ENCODE assay signal across 21 cellular contexts in genomic region chr11:50080256-50080655, GRCh38. TPM values are rescaled to one million over a fixed set of nuclear protein-coding genes. Genes with fewer than 3 reads are reported as not detected.
DNase-seq lines count a peak whose midpoint lies in the region; TF ChIP-seq lines count a peak whose summit lies in the region.
"Had no signal": no experiment of that assay in that cellular context is flagged by ENCODE, and none has a peak within 500 bp of the region (broad histone marks: within the 10 kb centered on the region; RNA-seq: fewer than 3 reads in every experiment).

No MANE protein-coding gene starts in this region.

- no peaks in the 10 kb centered on the region for H3K4me1 ChIP-seq in ACC112 (ENCODE audit: control insufficient read depth, insufficient read depth, low read length, unreplicated experiment)
- no peaks in the 10 kb centered on the region for H3K4me1 ChIP-seq in thyroid gland
- H3K4me1 ChIP-seq in neural progenitor cell: no peaks in the 10 kb centered on the region
- no peaks in the 10 kb centered on the region for H3K4me1 ChIP-seq in endodermal cell (ENCODE audit: control insufficient read depth, insufficient read depth, low read length)
- H3K4me1 ChIP-seq: BE2C had no signal

- H3K9me3 Mint-ChIP-seq in neural progenitor cell (peaks cover 69% of the 10 kb centered on the region), endodermal cell (peaks cover 90% of the 10 kb centered on the region)

- H3K4me2 ChIP-seq in neural progenitor cell: no peak overlapping the region
- H3K4me2 ChIP-seq: BLaER1 treated with 17β-estradiol and CSF1 and Interleukin-3, amounts not matched to agents 10 nM and 100 nM had no signal

- no peak overlapping the region for H3K27ac Mint-ChIP-seq in neural progenitor cell
- H3K27ac Mint-ChIP-seq in endodermal cell: no peak overlapping the region
- H3K27ac Mint-ChIP-seq: CD14-positive monocyte; CD4-positive, alpha-beta T cell had no signal

- no peaks in the 10 kb centered on the region for H3K27me3 ChIP-seq in ACC112 (ENCODE audit: insufficient read depth, low read length)
- H3K27me3 ChIP-seq in thyroid gland: no peaks in the 10 kb centered on the region
- H3K27me3 ChIP-seq in neural progenitor cell: no peaks in the 10 kb centered on the region
- no peaks in the 10 kb centered on the region for H3K27me3 ChIP-seq in endodermal cell (ENCODE audit: control insufficient read depth, insufficient read depth, low read length, poor library complexity, severe bottlenecking)
- H3K27me3 ChIP-seq: BE2C; BLaER1 treated with 17β-estradiol and CSF1 and Interleukin-3, amounts not matched to agents 10 nM and 100 nM had no signal

- DNase-seq in HT1080 (ENCODE audit: low read depth): peak; percentile 38
- DNase-seq in RPMI7951 (ENCODE audit: low read depth): peak; percentile 6
- DNase-seq in fibroblast of the aortic adventitia (ENCODE audit: low read depth): peak; percentile 2
- DNase-seq in thyroid gland: no peak
- DNase-seq in stimulated activated CD4-positive, alpha-beta T cell treated with anti-CD3 and anti-CD28 coated beads, Interleukin-4, amount 100 ng/mL, for 4 hours: no peak
- DNase-seq in neural progenitor cell (ENCODE audit: low spot score): no peak
- no peak for DNase-seq in endodermal cell
- DNase-seq: ACHN; AML-193; BE2C; CD4-positive, alpha-beta T cell; COR-L47; DMS153; DND-41; GM23248; H7; HCEC 1CT had no signal

- H3K27me3 Mint-ChIP-seq in neural progenitor cell (ENCODE audit: insufficient read depth, low read depth) (peaks cover 7% of the 10 kb centered on the region), endodermal cell (ENCODE audit: insufficient read depth) (no peaks in the 10 kb centered on the region)
- H3K27me3 Mint-ChIP-seq: CD4-positive, alpha-beta T cell had no signal

- H3K9ac ChIP-seq in neural progenitor cell (no peak overlapping the region), endodermal cell (ENCODE audit: extremely low read depth, low read length, poor library complexity, severe bottlenecking) (no peak overlapping the region)
- H3K9ac ChIP-seq: BLaER1 treated with 17β-estradiol and CSF1 and Interleukin-3, amounts not matched to agents 10 nM and 100 nM; GM23248 had no signal

- intact Hi-C loops in thyroid gland (cut with DNase I): no loop called here

- H3K36me3 Mint-ChIP-seq in neural progenitor cell (no peaks in the 10 kb centered on the region), endodermal cell (ENCODE audit: low read depth) (no peaks in the 10 kb centered on the region)
- H3K36me3 Mint-ChIP-seq: CD14-positive monocyte had no signal

- H3K27ac ChIP-seq in ACC112 (ENCODE audit: low read depth, low read length) (peak overlapping the region; percentile 65), thyroid gland (no peak overlapping the region), neural progenitor cell (no peak overlapping the region), endodermal cell (ENCODE audit: low read depth, low read length) (no peak overlapping the region)
- H3K27ac ChIP-seq: BLaER1 treated with 17β-estradiol and CSF1 and Interleukin-3, amounts not matched to agents 10 nM and 100 nM; GM23248 had no signal

- TF ChIP-seq CTCF in fibroblast of the aortic adventitia (IDR thresholded peaks at IDR 0.05; ENCODE audit: insufficient read depth, low read length) (no peak), thyroid gland (IDR thresholded peaks at IDR 0.05) (no peak), neural progenitor cell (IDR thresholded peaks at IDR 0.05) (no peak), endodermal cell (conservative IDR thresholded peaks at IDR 0.05) (no peak)

- no peak overlapping the region for H3K4me3 ChIP-seq in ACC112 (ENCODE audit: low read depth, low read length)
- no peak overlapping the region for H3K4me3 ChIP-seq in fibroblast of the aortic adventitia (ENCODE audit: low read depth, low read length)
- H3K4me3 ChIP-seq in thyroid gland (replicated peaks in 1 of 3): no peak overlapping the region
- H3K4me3 ChIP-seq in neural progenitor cell: no peak overlapping the region
- H3K4me3 ChIP-seq in endodermal cell (ENCODE audit: low read length): no peak overlapping the region
- H3K4me3 ChIP-seq: BLaER1 treated with 17β-estradiol and CSF1 and Interleukin-3, amounts not matched to agents 10 nM and 100 nM; GM23248 had no signal

- H3K4me1 Mint-ChIP-seq in neural progenitor cell (no peaks in the 10 kb centered on the region), endodermal cell (no peaks in the 10 kb centered on the region)
- H3K4me1 Mint-ChIP-seq: CD14-positive monocyte had no signal

- H3K36me3 ChIP-seq in ACC112 (ENCODE audit: insufficient read depth, low read length): no peaks in the 10 kb centered on the region
- no peaks in the 10 kb centered on the region for H3K36me3 ChIP-seq in thyroid gland
- H3K36me3 ChIP-seq in neural progenitor cell: no peaks in the 10 kb centered on the region
- H3K36me3 ChIP-seq in endodermal cell (ENCODE audit: control insufficient read depth, insufficient read depth, low read length): no peaks in the 10 kb centered on the region
- H3K36me3 ChIP-seq: BE2C; BLaER1 treated with 17β-estradiol and CSF1 and Interleukin-3, amounts not matched to agents 10 nM and 100 nM had no signal

- no peak overlapping the region for H2AFZ ChIP-seq in ACC112 (ENCODE audit: low read length, unreplicated experiment)
- no peak overlapping the region for H2AFZ ChIP-seq in neural progenitor cell (replicated peaks)
- H2AFZ ChIP-seq: GM23248 had no signal

- no peak for TF ChIP-seq POLR2A in thyroid gland (IDR thresholded peaks at IDR 0.05)

- no peaks in the 10 kb centered on the region for H4K20me1 ChIP-seq in neural progenitor cell (ENCODE audit: low read depth)
- H4K20me1 ChIP-seq: BLaER1 treated with 17β-estradiol and CSF1 and Interleukin-3, amounts not matched to agents 10 nM and 100 nM had no signal

- no peak overlapping the region for H3K4me3 Mint-ChIP-seq in neural progenitor cell
- H3K4me3 Mint-ChIP-seq in endodermal cell: no peak overlapping the region
- H3K4me3 Mint-ChIP-seq: CD14-positive monocyte; CD4-positive, alpha-beta T cell had no signal

- H3K79me2 ChIP-seq in ACC112 (ENCODE audit: control insufficient read depth, insufficient read depth, low read length, unreplicated experiment) (no peaks in the 10 kb centered on the region), neural progenitor cell (ENCODE audit: low read depth) (no peaks in the 10 kb centered on the region)

- no peaks in the 10 kb centered on the region for H3F3A ChIP-seq in neural progenitor cell (ENCODE audit: low read depth)

- no peaks in the 10 kb centered on the region for H3K9me3 ChIP-seq in thyroid gland
- peaks cover 3% of the 10 kb centered on the region for H3K9me3 ChIP-seq in neural progenitor cell (ENCODE audit: low read depth)
- H3K9me3 ChIP-seq in endodermal cell (ENCODE audit: control insufficient read depth, low read length): peaks cover 73% of the 10 kb centered on the region
- H3K9me3 ChIP-seq: BE2C had no signal

RNA-seq across cellular contexts. Expression of gene OR4C45, which starts 47.6 kb away (rescaled TPM):
- not detected in 2 replicates for total RNA-seq in HT1080 (2014; rRNA removed; shearing (Covaris generic))
- not detected in 2 replicates for polyA plus RNA-seq in HT1080 (2015; cell fraction: cytosol; rRNA removed)
- polyA plus RNA-seq in HT1080 (2015; cell fraction: nucleus; rRNA removed): not detected in 2 replicates
- not detected in 2 replicates for total RNA-seq in RPMI7951 (2014; rRNA removed; shearing (Covaris generic))
- total RNA-seq in fibroblast of the aortic adventitia (ENCODE audit: low replicate concordance): not detected in 2 replicates
- total RNA-seq in thyroid gland: not detected
- not detected in 2 replicates for total RNA-seq in neural progenitor cell (ENCODE audit: low replicate concordance)
- not detected for total RNA-seq in endodermal cell
- polyA plus RNA-seq in endodermal cell (2013, experiment 1 of 2): not detected
- not detected for polyA plus RNA-seq in endodermal cell (2013, experiment 2 of 2)
- total RNA-seq: CD4-positive, alpha-beta T cell; GM23248; H1; H7 had no signal
- polyA plus RNA-seq: CD14-positive monocyte, GM23248, H1 had no signal

Comparison
In these comparisons a context has a peak if more than half of its experiments do, and no peak if none do; other contexts are left out.
1. DNase-seq: peak in HT1080 (single experiment), RPMI7951 (single experiment) and fibroblast of the aortic adventitia (single experiment); none in thyroid gland (0 of 2), stimulated activated CD4-positive, alpha-beta T cell treated with anti-CD3 and anti-CD28 coated beads, Interleukin-4, amount 100 ng/mL, for 4 hours (0 of 2), neural progenitor cell (single experiment) and endodermal cell (single experiment).